8 cellular contexts compared by ENCODE assay signal in genomic region chr1:202143768-202144509, GRCh38. TPM values are rescaled to one million over a fixed set of nuclear protein-coding genes. Genes with fewer than 3 reads are reported as not detected.
A peak's percentile ranks its signal among the peaks of the same experiment; 100 is the strongest.
DNase-seq lines count a peak whose midpoint lies in the region; ATAC-seq, FAIRE-seq and TF ChIP-seq lines count a peak whose summit lies in the region.

No MANE protein-coding gene starts in this region.

- in situ Hi-C loops in gastrocnemius medialis (cut with MboI; ENCODE audit: low sequenced_read_pairs in 4 of 4) = loop anchor here in 3 of 4 donors (25.0 kb wide), 1 partner anchor 257 kb away; the partner anchor contains the start of gene SHISA4 (in 3 of the 3)

- peaks cover 25% of the 10 kb centered on the region for H3K4me1 Mint-ChIP-seq in activated naive CD8-positive, alpha-beta T cell treated with anti-CD3 and anti-CD28 coated beads, Interleukin-2, amount 10 ng/mL, durations not matched to agents 7 days and 5 days

- peak overlapping the region; percentile 88 for H3K27ac Mint-ChIP-seq in activated naive CD8-positive, alpha-beta T cell treated with anti-CD3 and anti-CD28 coated beads, Interleukin-2, amount 10 ng/mL, durations not matched to agents 7 days and 5 days

- H3K9me3 ChIP-seq in hepatocyte (ENCODE audit: low read depth) (no peaks in the 10 kb centered on the region), gastrocnemius medialis (no peaks in the 10 kb centered on the region)

- peak overlapping the region; percentile 89 for H3K4me2 ChIP-seq in hepatocyte

- DNase-seq in NCI-H2081 (lab: John Stamatoyannopoulos, UW) (peak; percentile 28 to 33), NCI-H2081 treated with DMSO at 0.1 percent for 48 hours (lab: John Stamatoyannopoulos, UW) (no peak), H54 (ENCODE audit: insufficient read length, low spot score) (peak; percentile 44), NCI-H1105 (lab: John Stamatoyannopoulos, UW) (peak; percentile 39), hepatocyte (ENCODE audit: low spot score) (peak; percentile 54), gastrocnemius medialis (peak in 1 of 2 donors; percentile 35), NCI-H1048 (lab: John Stamatoyannopoulos, UW) (no peak)
- DNase-seq in activated naive CD8-positive, alpha-beta T cell treated with anti-CD3 and anti-CD28 coated beads, Interleukin-2, amount 10 ng/mL, durations not matched to agents 7 days and 5 days = no peak

- peak overlapping the region; percentile 97 for H3K4me3 Mint-ChIP-seq in activated naive CD8-positive, alpha-beta T cell treated with anti-CD3 and anti-CD28 coated beads, Interleukin-2, amount 10 ng/mL, durations not matched to agents 7 days and 5 days

- H3K79me2 ChIP-seq in hepatocyte = peaks cover 52% of the 10 kb centered on the region

- TF ChIP-seq POLR2A in H54 (IDR thresholded peaks at IDR 0.05; ENCODE audit: low read depth, low read length) (no peak), gastrocnemius medialis (IDR thresholded peaks at IDR 0.05) (no peak)

- no peaks in the 10 kb centered on the region for H3K9me2 ChIP-seq in hepatocyte (replicated peaks; ENCODE audit: insufficient read depth)

- TF ChIP-seq CTCF in hepatocyte (IDR thresholded peaks at IDR 0.05; ENCODE audit: poor library complexity) = no peak
- no peak for TF ChIP-seq CTCF in gastrocnemius medialis (IDR thresholded peaks at IDR 0.05 in 4 of 5, conservative IDR thresholded peaks at IDR 0.05 in 1 of 5)

- intact Hi-C loops in gastrocnemius medialis (cut with DNase I; ENCODE audit: low total_unique reads) = no loop called here

- FAIRE-seq in H54 (lab: Jason Lieb, UNC) = no peak

- H3K9me3 Mint-ChIP-seq in activated naive CD8-positive, alpha-beta T cell treated with anti-CD3 and anti-CD28 coated beads, Interleukin-2, amount 10 ng/mL, durations not matched to agents 7 days and 5 days = no peaks in the 10 kb centered on the region

- H4K20me1 ChIP-seq in hepatocyte (ENCODE audit: insufficient read depth, poor library complexity, severe bottlenecking) = peaks cover 41% of the 10 kb centered on the region

- H3K27me3 ChIP-seq in hepatocyte (no peaks in the 10 kb centered on the region), gastrocnemius medialis (no peaks in the 10 kb centered on the region)

- ATAC-seq in activated naive CD8-positive, alpha-beta T cell treated with anti-CD3 and anti-CD28 coated beads, Interleukin-2, amount 10 ng/mL, durations not matched to agents 7 days and 5 days (ENCODE audit: low read depth) = peak; percentile 57
- peak; percentile 73 to 74 for ATAC-seq in gastrocnemius medialis

- peak overlapping the region; percentile 42 for H2AFZ ChIP-seq in hepatocyte

- peaks cover 7% of the 10 kb centered on the region for H3K4me1 ChIP-seq in hepatocyte (ENCODE audit: insufficient read depth)
- H3K4me1 ChIP-seq in gastrocnemius medialis = peaks cover 25 to 31% of the 10 kb centered on the region in 2 donors

- peaks cover 3% of the 10 kb centered on the region for H3K36me3 Mint-ChIP-seq in activated naive CD8-positive, alpha-beta T cell treated with anti-CD3 and anti-CD28 coated beads, Interleukin-2, amount 10 ng/mL, durations not matched to agents 7 days and 5 days

- H3K27me3 Mint-ChIP-seq in activated naive CD8-positive, alpha-beta T cell treated with anti-CD3 and anti-CD28 coated beads, Interleukin-2, amount 10 ng/mL, durations not matched to agents 7 days and 5 days = no peaks in the 10 kb centered on the region

- under 1% methylated on average over 44 of the region's 76 CpGs for WGBS in hepatocyte (ENCODE audit: low lambda C conversion rate, missing lambda C conversion rate)

- H3K4me3 ChIP-seq in hepatocyte (peak overlapping the region; percentile 63), gastrocnemius medialis (peak overlapping the region; percentile 65 to 97 (median 86))

- POLR2A ChIA-PET in activated naive CD8-positive, alpha-beta T cell treated with anti-CD3 and anti-CD28 coated beads, Interleukin-2, amount 10 ng/mL, durations not matched to agents 7 days and 5 days (lab: Charles Lee) = interaction anchor here (0.6 to 5.9 kb wide), 5 partner anchors 11 to 49 kb away, joined by 3 to 40 read pairs (median 13); partner anchors contain the start of gene PTPN7

- H3K36me3 ChIP-seq in hepatocyte (replicated peaks; ENCODE audit: insufficient read depth, low read depth) (no peaks in the 10 kb centered on the region), gastrocnemius medialis (no peaks in the 10 kb centered on the region)

- H3K27ac ChIP-seq in hepatocyte (peak overlapping the region; percentile 81), gastrocnemius medialis (peak overlapping the region; percentile 81 to 92 (median 87))

RNA-seq across cellular contexts. Expression of gene ARL8A, which starts 0.6 kb away (rescaled TPM):
- 10 to 100 TPM; 45.9 to 56.5 TPM for total RNA-seq in activated naive CD8-positive, alpha-beta T cell treated with anti-CD3 and anti-CD28 coated beads, Interleukin-2, amount 10 ng/mL, durations not matched to agents 7 days and 5 days
- 28.9 and 32.7 TPM in 2 replicates for total RNA-seq in hepatocyte
- 56.0 and 65.9 TPM in 2 replicates for polyA plus RNA-seq in hepatocyte
- total RNA-seq in gastrocnemius medialis = 10 to 100 TPM; 28.2 to 53.5 (median 49.8) TPM

RNA-seq across cellular contexts. Expression of gene PTPN7, which starts 16.5 kb away (rescaled TPM):
- 100 to 1,000 TPM; 172 to 181 TPM for total RNA-seq in activated naive CD8-positive, alpha-beta T cell treated with anti-CD3 and anti-CD28 coated beads, Interleukin-2, amount 10 ng/mL, durations not matched to agents 7 days and 5 days
- total RNA-seq in hepatocyte (not detected in 2 replicates), gastrocnemius medialis (under 1 TPM; 0.19 to 0.76 (median 0.49) TPM)
- polyA plus RNA-seq in hepatocyte = 0.35 and 0.41 TPM in 2 replicates

RNA-seq across cellular contexts. Expression of gene GPR37L1, which starts 21.2 kb away (rescaled TPM):
- not detected for total RNA-seq in activated naive CD8-positive, alpha-beta T cell treated with anti-CD3 and anti-CD28 coated beads, Interleukin-2, amount 10 ng/mL, durations not matched to agents 7 days and 5 days
- under 0.01 TPM in 1 of 2 replicates, not detected in the other for total RNA-seq in hepatocyte
- polyA plus RNA-seq in hepatocyte = 0.39 and 0.47 TPM in 2 replicates
- under 1 TPM in 2 of 4 donors, not detected in 2; 0.04 to 0.10 TPM for total RNA-seq in gastrocnemius medialis

RNA-seq across cellular contexts. Expression of gene LGR6, which starts 49.7 kb away (rescaled TPM):
- 1 to 10 TPM; 2.7 to 5.2 TPM for total RNA-seq in activated naive CD8-positive, alpha-beta T cell treated with anti-CD3 and anti-CD28 coated beads, Interleukin-2, amount 10 ng/mL, durations not matched to agents 7 days and 5 days
- total RNA-seq in hepatocyte = 0.32 and 0.80 TPM in 2 replicates
- polyA plus RNA-seq in hepatocyte = 1.1 and 1.5 TPM in 2 replicates
- under 1 TPM in 1 of 4 donors, not detected in 3; 0.15 TPM for total RNA-seq in gastrocnemius medialis

Comparison
In these comparisons a context has a peak if more than half of its experiments do, and no peak if none do; other contexts are left out.
1. DNase-seq: peak in NCI-H2081 (2 of 2), H54 (single experiment), NCI-H1105 (single experiment) and hepatocyte (single experiment); none in NCI-H2081 treated with DMSO at 0.1 percent for 48 hours (single experiment), activated naive CD8-positive, alpha-beta T cell treated with anti-CD3 and anti-CD28 coated beads, Interleukin-2, amount 10 ng/mL, durations not matched to agents 7 days and 5 days (single experiment) and NCI-H1048 (single experiment).
2. RNA of gene PTPN7, which starts 16.5 kb away (total RNA-seq): 172 to 181 TPM in activated naive CD8-positive, alpha-beta T cell treated with anti-CD3 and anti-CD28 coated beads, Interleukin-2, amount 10 ng/mL, durations not matched to agents 7 days and 5 days; 0.19 to 0.76 TPM in gastrocnemius medialis and not detected in hepatocyte; every median in the first group is over 10 times any median in the second.